ENCODE assay signal across 9 cellular contexts in genomic region chr9:81113408-81114124, GRCh38.
DNase-seq lines count a peak whose midpoint lies in the region; ATAC-seq and TF ChIP-seq lines count a peak whose summit lies in the region.
"Had no signal": no experiment of that assay in that cellular context is flagged by ENCODE, and none has a peak within 500 bp of the region (broad histone marks: within the 10 kb centered on the region; RNA-seq: fewer than 3 reads in every experiment).

No MANE protein-coding gene starts in this region.

- H3K4me3 Mint-ChIP-seq in CD4-positive, alpha-beta T cell, result peak overlapping the region; percentile 5

- WGBS in thyroid gland, 2 donors, result 78 to 81% methylated on average over 7 of the region's 7 CpGs

- H3K9me3 Mint-ChIP-seq in CD4-positive, alpha-beta T cell, result no peaks in the 10 kb centered on the region

- H3K27ac Mint-ChIP-seq in CD4-positive, alpha-beta T cell, result no peak overlapping the region

- TF ChIP-seq POLR2A in thyroid gland (IDR thresholded peaks at IDR 0.05), result no peak

- H3K27me3 ChIP-seq in CD4-positive, alpha-beta T cell (ENCODE audit: control insufficient read depth, insufficient read depth, low read length), result no peaks in the 10 kb centered on the region
- H3K27me3 ChIP-seq in thyroid gland, result no peaks in the 10 kb centered on the region

- no peaks in the 10 kb centered on the region for H3K4me1 ChIP-seq in thyroid gland

- no peak for TF ChIP-seq CTCF in CD4-positive, alpha-beta T cell (IDR thresholded peaks at IDR 0.05)
- TF ChIP-seq CTCF in thyroid gland (IDR thresholded peaks at IDR 0.05) (no peak), foreskin fibroblast (IDR thresholded peaks at IDR 0.05; ENCODE audit: low read depth, low read length) (no peak)

- no peaks in the 10 kb centered on the region for H3K36me3 ChIP-seq in thyroid gland

- intact Hi-C loops in CD4-positive, alpha-beta T cell (cut with DNase I, micrococcal nuclease), result no loop called here
- intact Hi-C loops in thyroid gland (cut with DNase I), result no loop called here

- POLR2A ChIA-PET in CD4-positive, alpha-beta T cell (lab: Charles Lee), result no interaction called here

- ATAC-seq in CD4-positive, alpha-beta T cell (ENCODE audit: poor library complexity), result no peak
- peak; percentile 57 for ATAC-seq in HG02678 (IDR thresholded peaks at IDR 0.05; ENCODE audit: unreplicated experiment)

- no peaks in the 10 kb centered on the region for H3K36me3 Mint-ChIP-seq in CD4-positive, alpha-beta T cell (ENCODE audit: low read depth)

- CTCF ChIA-PET in CD4-positive, alpha-beta T cell (lab: Charles Lee), result no interaction called here

- H3K9me3 ChIP-seq in CD4-positive, alpha-beta T cell (ENCODE audit: control insufficient read depth, low read length), result no peaks in the 10 kb centered on the region
- H3K9me3 ChIP-seq in thyroid gland, result no peaks in the 10 kb centered on the region

- DNase-seq in CD4-positive, alpha-beta T cell, result no peak
- peak; percentile 83 to 96 for DNase-seq in NCI-H2081 (lab: John Stamatoyannopoulos, UW)
- DNase-seq in astrocyte of the hippocampus (ENCODE audit: low read depth, low spot score), result peak; percentile 59
- DNase-seq in thyroid gland, result no peak
- no peak for DNase-seq in DMS53 treated with DMSO at 0.1 percent for 48 hours (lab: John Stamatoyannopoulos, UW; ENCODE audit: unreplicated experiment)
- DNase-seq in foreskin fibroblast, result no peak
- DNase-seq in cerebellar nuclear complex (lab: John Stamatoyannopoulos, UW), result no peak
- DNase-seq: stimulated activated naive CD4-positive, alpha-beta T cell had no signal

- H3K27me3 Mint-ChIP-seq in CD4-positive, alpha-beta T cell, result peaks cover 11% of the 10 kb centered on the region

- peaks cover 15% of the 10 kb centered on the region for H3K4me1 Mint-ChIP-seq in CD4-positive, alpha-beta T cell (ENCODE audit: low read depth)

- H3K4me3 ChIP-seq in thyroid gland (replicated peaks in 1 of 3) (no peak overlapping the region), foreskin fibroblast (ENCODE audit: low read depth in 1 of 2, low read length in 2 of 2) (no peak overlapping the region)

- H3K27ac ChIP-seq in CD4-positive, alpha-beta T cell (ENCODE audit: low read depth, low read length), result no peak overlapping the region
- H3K27ac ChIP-seq in thyroid gland, result no peak overlapping the region

Comparison
In these comparisons a context has a peak if more than half of its experiments do, and no peak if none do; other contexts are left out.
1. DNase-seq: peak in NCI-H2081 (2 of 2) and astrocyte of the hippocampus (single experiment); none in CD4-positive, alpha-beta T cell (0 of 10), thyroid gland (0 of 2), DMS53 treated with DMSO at 0.1 percent for 48 hours (single experiment), foreskin fibroblast (0 of 2) and cerebellar nuclear complex (0 of 2).